ENCODE assay signal across 22 cellular contexts in the genomic region with DNA sequence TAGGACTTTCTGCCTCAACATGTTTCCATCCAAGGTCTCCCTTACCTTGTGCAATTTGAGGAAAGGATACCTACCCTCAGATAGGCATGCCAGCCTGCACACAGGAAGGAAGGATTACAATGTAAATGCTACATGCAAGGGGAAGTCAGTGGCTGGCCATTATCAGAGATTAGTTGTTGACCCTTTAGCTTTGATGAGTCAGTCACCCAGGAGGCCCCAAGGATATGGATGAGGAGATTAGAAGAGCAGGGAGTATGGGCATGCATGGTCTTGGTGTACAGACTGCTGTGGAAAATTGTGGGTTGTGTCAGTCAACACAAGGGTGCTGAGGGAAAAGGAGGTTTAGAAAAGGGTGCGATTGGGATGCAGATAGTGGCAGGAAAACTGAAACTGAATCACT.
"Had no signal": no experiment of that assay in that cellular context is flagged by ENCODE, and none has a peak within 500 bp of the region (broad histone marks: within the 10 kb centered on the region; RNA-seq: fewer than 3 reads in every experiment).

No MANE protein-coding gene starts in this region.

- H3K9me3 ChIP-seq: body of pancreas, left ventricle myocardium inferior, neutrophil, pancreas, thyroid gland had no signal

- ATAC-seq: activated CD4-positive, CD25-positive, alpha-beta regulatory T cell treated with anti-CD3 and anti-CD28 coated beads, Interleukin-2, amount 50 U/mL, for 24 hours; activated CD8-positive, alpha-beta memory T cell treated with anti-CD3 and anti-CD28 coated beads, Interleukin-2, amount 10 ng/mL, durations not matched to agents 7 days and 5 days; activated CD8-positive, alpha-beta T cell treated with anti-CD3 and anti-CD28 coated beads for 36 hours; body of pancreas; natural killer cell; pancreas; right cardiac atrium had no signal

- DNase-seq: activated CD4-positive, alpha-beta T cell treated with anti-CD3 and anti-CD28 coated beads, Interleukin-2, amount 10 ng/mL, durations not matched to agents 24 days and 14 days; activated CD8-positive, alpha-beta memory T cell treated with anti-CD3 and anti-CD28 coated beads, Interleukin-2, amount 10 ng/mL, durations not matched to agents 7 days and 5 days; activated CD8-positive, alpha-beta T cell treated with anti-CD3 and anti-CD28 coated beads for 36 hours; activated effector memory CD4-positive, alpha-beta T cell treated with anti-CD3 and anti-CD28 coated beads, Interleukin-2, amount 50 U/mL, for 16 hours; activated naive CD4-positive, alpha-beta T cell treated with anti-CD3 and anti-CD28 coated beads, Interleukin-2, amount 10 ng/mL, durations not matched to agents 7 days and 5 days; activated T-cell treated with anti-CD3 and anti-CD28 coated beads for 4 hours; body of pancreas; effector CD4-positive, alpha-beta T cell; foreskin melanocyte; kidney glomerular epithelial cell; left ventricle myocardium inferior; midbrain; natural killer cell; pancreas; right cardiac atrium; stimulated activated CD4-positive, alpha-beta T cell treated with anti-CD3 and anti-CD28 coated beads, Interleukin-1b, Interleukin-23, amount 100 ng/mL, for 48 hours; substantia nigra; T-helper 1 cell; thyroid gland had no signal

- H3K27ac ChIP-seq: body of pancreas, left ventricle myocardium inferior, neutrophil, pancreas, thyroid gland, VCaP had no signal

- H3K4me1 ChIP-seq: body of pancreas, left ventricle myocardium inferior, pancreas, thyroid gland had no signal

- H3K4me3 ChIP-seq: body of pancreas, left ventricle myocardium inferior, pancreas, thyroid gland had no signal
